ENCODE assay signal across 13 cellular contexts in genomic region chr5:132423443-132423898, GRCh38. TPM values are rescaled to one million over a fixed set of nuclear protein-coding genes. Genes with fewer than 3 reads are reported as not detected.
A peak's percentile ranks its signal among the peaks of the same experiment; 100 is the strongest.
DNase-seq lines count a peak whose midpoint lies in the region; ATAC-seq, FAIRE-seq and TF ChIP-seq lines count a peak whose summit lies in the region.
"Had no signal": no experiment of that assay in that cellular context is flagged by ENCODE, and none has a peak within 500 bp of the region (broad histone marks: within the 10 kb centered on the region; RNA-seq: fewer than 3 reads in every experiment).

No MANE protein-coding gene starts in this region.

- intact Hi-C loops in Calu3 (cut with micrococcal nuclease; ENCODE audit: unreplicated experiment) = no loop called here
- intact Hi-C loops in pancreas (cut with DNase I) = loop anchor here in 1 of 3 donors (5.0 kb wide), 1 partner anchor 64 kb away; no protein-coding TSS in a partner anchor

- H3K27ac ChIP-seq in OCI-LY1 (ENCODE audit: low read depth, low read length, poor library complexity, severe bottlenecking) (peak overlapping the region; percentile 84), pancreas (peak overlapping the region in 3 of 4 donors; percentile 29 to 69 (median 41))
- H3K27ac ChIP-seq in effector memory CD4-positive, alpha-beta T cell (ENCODE audit: insufficient read depth, low read length, poor library complexity, severe bottlenecking) = peak overlapping the region; percentile 80

- no peak overlapping the region for H3K4me2 ChIP-seq in OCI-LY1 (ENCODE audit: low read length)

- H3K9me3 ChIP-seq in OCI-LY1 (ENCODE audit: low read length) (no peaks in the 10 kb centered on the region), pancreas (no peaks in the 10 kb centered on the region)
- H3K9me3 ChIP-seq in effector memory CD4-positive, alpha-beta T cell (ENCODE audit: control insufficient read depth, low read length) = no peaks in the 10 kb centered on the region
- H3K9me3 ChIP-seq: HAP-1 had no signal

- H3K9ac ChIP-seq in OCI-LY1 (ENCODE audit: low read length) = no peak overlapping the region; the same call in 1 of the 2 replicates

- CTCF ChIA-PET in Calu3 (lab: Charles Lee) = interaction anchor here (0.5 to 1.4 kb wide), 6 partner anchors 8 to 763 kb away, joined by 3 to 6 read pairs (median 3); partner anchors contain the start of gene IRF1

- H3K4me1 ChIP-seq in OCI-LY1 (ENCODE audit: insufficient read depth, low read length, severe bottlenecking) (peaks cover 82% of the 10 kb centered on the region), pancreas (peaks cover 33 to 63% (median 60%) of the 10 kb centered on the region in 3 donors)
- peaks cover 91% of the 10 kb centered on the region for H3K4me1 ChIP-seq in effector memory CD4-positive, alpha-beta T cell (ENCODE audit: control insufficient read depth, insufficient read depth, low read length, poor library complexity, severe bottlenecking)

- DNase-seq in Calu3 = no peak
- no peak for DNase-seq in effector memory CD4-positive, alpha-beta T cell
- DNase-seq in pancreas = no peak
- DNase-seq in stimulated activated CD4-positive, alpha-beta T cell treated with anti-CD3 and anti-CD28 coated beads, Interleukin-2, amount 100 ng/mL, for 24 hours = no peak
- no peak for DNase-seq in effector CD4-positive, alpha-beta T cell
- DNase-seq in NCI-H2107 (lab: John Stamatoyannopoulos, UW) = no peak
- DNase-seq: DMS53; foreskin melanocyte; NCI-H1436 treated with DMSO at 0.1 percent for 48 hours; stimulated activated CD4-positive, alpha-beta T cell treated with anti-CD3 and anti-CD28 coated beads, Interleukin-4, amount 100 ng/mL, for 24 hours had no signal

- no peaks in the 10 kb centered on the region for H3K27me3 ChIP-seq in OCI-LY1 (ENCODE audit: insufficient read depth, low read length)
- H3K27me3 ChIP-seq in effector memory CD4-positive, alpha-beta T cell (replicated peaks; ENCODE audit: control insufficient read depth, insufficient read depth, low read length, poor library complexity, severe bottlenecking) = no peaks in the 10 kb centered on the region
- H3K27me3 ChIP-seq in pancreas = no peaks in the 10 kb centered on the region

- WGBS in pancreas, 2 donors = 76 to 78% methylated on average over 3 of the region's 3 CpGs

- no peaks in the 10 kb centered on the region for H3K27me3 Mint-ChIP-seq in Calu3 (ENCODE audit: unreplicated experiment)

- no TSS peak for BruUV-seq in Calu3 (replicated peaks; lab: Mats Ljungman, UMichigan)

- H3K4me1 Mint-ChIP-seq in Calu3 (ENCODE audit: low read depth, unreplicated experiment) = peaks cover 62% of the 10 kb centered on the region

- H3K36me3 ChIP-seq in OCI-LY1 (ENCODE audit: insufficient read depth, low read length) (no peaks in the 10 kb centered on the region), pancreas (no peaks in the 10 kb centered on the region)
- peaks cover 5% of the 10 kb centered on the region for H3K36me3 ChIP-seq in effector memory CD4-positive, alpha-beta T cell (ENCODE audit: control insufficient read depth, insufficient read depth, low read length)
- H3K36me3 ChIP-seq: HAP-1 had no signal

- no peak for FAIRE-seq in pancreas (lab: Jason Lieb, UNC)

- no peak for ATAC-seq in pancreas
- no peak for ATAC-seq in GM21526 (IDR thresholded peaks at IDR 0.05; ENCODE audit: low FRiP score, unreplicated experiment)

- no peaks in the 10 kb centered on the region for H3K79me2 ChIP-seq in OCI-LY1 (ENCODE audit: insufficient read depth, low read length)

- H3K9me3 Mint-ChIP-seq in Calu3 (ENCODE audit: low read depth, unreplicated experiment) = no peaks in the 10 kb centered on the region

- H3K36me3 Mint-ChIP-seq in Calu3 (ENCODE audit: insufficient read depth, unreplicated experiment) = no peaks in the 10 kb centered on the region

- H3F3A ChIP-seq in OCI-LY1 (ENCODE audit: insufficient read depth, low read length) = no peaks in the 10 kb centered on the region

- H3K9me2 ChIP-seq in OCI-LY1 (ENCODE audit: low read depth, low read length) = no peaks in the 10 kb centered on the region

- no peak overlapping the region for H2AFZ ChIP-seq in OCI-LY1 (ENCODE audit: low read length)

- no peak for TF ChIP-seq CTCF in Calu3 (IDR thresholded peaks at IDR 0.05; ENCODE audit: unreplicated experiment)
- no peak for TF ChIP-seq CTCF in OCI-LY1 (IDR thresholded peaks at IDR 0.05; ENCODE audit: low read length)
- TF ChIP-seq CTCF in pancreas (IDR thresholded peaks at IDR 0.05) = no peak

- H3K4me3 ChIP-seq in OCI-LY1 (ENCODE audit: low read depth, low read length, poor library complexity, severe bottlenecking) (no peak overlapping the region), pancreas (no peak overlapping the region)
- H3K4me3 ChIP-seq in effector memory CD4-positive, alpha-beta T cell (ENCODE audit: insufficient read depth, low read depth, low read length, poor library complexity, severe bottlenecking) = no peak overlapping the region
- H3K4me3 ChIP-seq: HAP-1 had no signal

- H3K27ac Mint-ChIP-seq in Calu3 (ENCODE audit: unreplicated experiment) = peak overlapping the region; percentile 4

- no peaks in the 10 kb centered on the region for H4K20me1 ChIP-seq in OCI-LY1 (ENCODE audit: insufficient read depth, low read length)

- no peak overlapping the region for H3K4me3 Mint-ChIP-seq in Calu3 (ENCODE audit: low read depth, unreplicated experiment)

RNA-seq across cellular contexts. Expression of gene SLC22A5, which starts 54.0 kb away (rescaled TPM):
- total RNA-seq in Calu3 (2022) (24.6 and 25.4 TPM in 2 replicates), pancreas (10 to 100 TPM in 2 of 6 donors, 1 to 10 TPM in 4; 5.5 to 13.1 (median 7.8) TPM)
- 10 to 100 TPM in 1 of 2 donors, 1 to 10 TPM in 1; 7.1 to 12.2 TPM for polyA plus RNA-seq in pancreas
